19 cellular contexts compared by ENCODE assay signal in the genomic region with DNA sequence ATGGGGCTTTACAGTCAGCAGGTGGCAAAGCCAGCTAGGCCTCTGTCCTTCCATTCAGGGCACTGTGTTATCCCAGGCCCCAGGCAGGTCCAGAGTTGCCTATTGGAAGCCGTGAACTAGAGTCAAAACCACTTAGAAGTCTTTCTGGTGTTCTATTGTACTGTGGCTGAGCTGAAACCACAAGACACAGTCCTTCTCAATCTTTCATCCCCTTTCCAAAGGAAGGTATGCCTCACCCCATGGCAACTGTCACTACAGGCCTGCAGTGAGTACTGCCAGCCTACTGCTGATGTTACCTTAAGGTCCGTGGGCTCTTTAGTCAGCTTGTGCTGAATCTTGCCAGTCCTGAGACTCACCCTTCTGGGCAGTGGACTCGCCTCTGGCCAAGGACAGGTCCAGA.
DNase-seq lines count a peak whose midpoint lies in the region; ATAC-seq and TF ChIP-seq lines count a peak whose summit lies in the region.
"Had no signal": no experiment of that assay in that cellular context is flagged by ENCODE, and none has a peak within 500 bp of the region (broad histone marks: within the 10 kb centered on the region; RNA-seq: fewer than 3 reads in every experiment).

No MANE protein-coding gene starts in this region.

- no peak overlapping the region for H3K4me3 Mint-ChIP-seq in endodermal cell
- H3K4me3 Mint-ChIP-seq: CD14-positive monocyte had no signal

- H3K9me3 ChIP-seq in HCT116 (ENCODE audit: control insufficient read depth in 1 of 2, insufficient read depth in 1 of 2, low read depth in 1 of 2, low read length in 2 of 2) = 0 out of 4 replicates have a peak, but pooled peaks cover 0 to 5% of the 10 kb centered on the region in 2 experiments
- peaks cover 19% of the 10 kb centered on the region for H3K9me3 ChIP-seq in endodermal cell (ENCODE audit: control insufficient read depth, low read length)

- H3K27me3 Mint-ChIP-seq in endodermal cell (ENCODE audit: insufficient read depth) = no peaks in the 10 kb centered on the region

- H3K79me2 ChIP-seq in HCT116 (ENCODE audit: insufficient read depth, low read length) = peaks cover 32% of the 10 kb centered on the region

- intact Hi-C loops in HCT116 (cut with micrococcal nuclease) = no loop called here

- H3K27ac ChIP-seq in HCT116 (ENCODE audit: low read depth, low read length) = no peak overlapping the region; the same call in 1 of the 2 replicates
- no peak overlapping the region for H3K27ac ChIP-seq in endodermal cell (ENCODE audit: low read depth, low read length)
- H3K27ac ChIP-seq in RWPE1 = no peak overlapping the region

- H2AFZ ChIP-seq in HCT116 (ENCODE audit: low read depth, low read length, poor library complexity, severe bottlenecking) = no peak overlapping the region

- peaks cover 14% of the 10 kb centered on the region for H3K9me3 Mint-ChIP-seq in endodermal cell

- TF ChIP-seq CTCF in HCT116 (IDR thresholded peaks at IDR 0.05 in 2 of 3, conservative IDR thresholded peaks at IDR 0.05 in 1 of 3; ENCODE audit: borderline replicate concordance in 1 of 3, insufficient read depth in 1 of 3, low read depth in 2 of 3, low read length in 2 of 3) (no peak), endodermal cell (conservative IDR thresholded peaks at IDR 0.05) (no peak), RWPE1 (conservative IDR thresholded peaks at IDR 0.05; ENCODE audit: low read depth) (no peak)

- no peak for TF ChIP-seq RAD21 in HCT116 (IDR thresholded peaks at IDR 0.05; ENCODE audit: low read depth)

- no TSS peak for BruUV-seq in HCT116 (replicated peaks; lab: Mats Ljungman, UMichigan)

- H4K20me1 ChIP-seq in HCT116 (ENCODE audit: insufficient read depth) = no peaks in the 10 kb centered on the region

- RAD21 ChIA-PET in HCT116 (lab: Charles Lee; ENCODE audit: low non-redundant PET in 1 of 2, low total read pairs in 2 of 2, uncharacterized antibody in 2 of 2, unreplicated experiment in 2 of 2) = no interaction called here

- H3K27me3 ChIP-seq in HCT116 (ENCODE audit: insufficient read depth, low read length) = no peaks in the 10 kb centered on the region
- H3K27me3 ChIP-seq in endodermal cell (ENCODE audit: control insufficient read depth, insufficient read depth, low read length, poor library complexity, severe bottlenecking) = no peaks in the 10 kb centered on the region

- H3K4me3 ChIP-seq in HCT116 (replicated peaks in 1 of 2; ENCODE audit: low read depth in 1 of 2, low read length in 2 of 2) (no peak overlapping the region), endodermal cell (ENCODE audit: low read length) (no peak overlapping the region)

- DNase-seq in HCT116 (ENCODE audit: low read depth, low spot score) = no peak
- peak; percentile 29 for DNase-seq in LHCN-M2 (ENCODE audit: low read depth)
- peak; percentile 44 for DNase-seq in endodermal cell
- peak; percentile 50 for DNase-seq in renal cortical epithelial cell (ENCODE audit: low read depth)
- DNase-seq in SK-N-DZ (ENCODE audit: low spot score) = no peak
- no peak for DNase-seq in GM03348 (ENCODE audit: low spot score)
- DNase-seq in RWPE1 (ENCODE audit: low spot score) = no peak
- DNase-seq: ACHN, GDM1, KG1, NCI-H1417 treated with DMSO at 0.1 percent for 48 hours, NCI-H187 treated with DMSO at 0.1 percent for 48 hours, NCI-H2227 treated with DMSO at 0.1 percent for 48 hours, NCI-H510A treated with DMSO at 0.1 percent for 48 hours, NCI-H82, OCI-M1, SHP77 treated with DMSO at 0.1 percent for 48 hours had no signal

- H3K4me1 ChIP-seq in HCT116 (ENCODE audit: control insufficient read depth in 1 of 2, insufficient read depth in 2 of 2, low read length in 2 of 2) (peaks cover 20 to 25% of the 10 kb centered on the region in 2 experiments), endodermal cell (ENCODE audit: control insufficient read depth, insufficient read depth, low read length) (no peaks in the 10 kb centered on the region)

- POLR2A ChIA-PET in HCT116 (lab: Charles Lee) (no interaction called here), RWPE1 (lab: Yijun Ruan, JAX; ENCODE audit: low non-redundant PET) (no interaction called here)

- peaks cover 37% of the 10 kb centered on the region for H3K4me1 Mint-ChIP-seq in endodermal cell
- H3K4me1 Mint-ChIP-seq: CD14-positive monocyte had no signal

- CTCF ChIA-PET in HCT116 (lab: Charles Lee) (no interaction called here), RWPE1 (lab: Yijun Ruan, JAX) (no interaction called here)

- no peak overlapping the region for H3K4me2 ChIP-seq in HCT116 (ENCODE audit: low read length)

- peaks cover 2% of the 10 kb centered on the region for H3K36me3 Mint-ChIP-seq in endodermal cell (ENCODE audit: low read depth)
- H3K36me3 Mint-ChIP-seq: CD14-positive monocyte had no signal

- TF ChIP-seq POLR2A in HCT116 (IDR thresholded peaks at IDR 0.05; ENCODE audit: borderline replicate concordance, extremely low read depth, insufficient read depth, insufficient read length) = no peak

- H3K9ac ChIP-seq in HCT116 (ENCODE audit: low read length) (no peak overlapping the region), endodermal cell (ENCODE audit: extremely low read depth, low read length, poor library complexity, severe bottlenecking) (no peak overlapping the region)

- 94 to 100% methylated on average over 1 to 3 of the region's 3 CpGs for WGBS in endodermal cell (ENCODE audit: insufficient coverage in 1 of 2, insufficient read length in 1 of 2), 2 experiments

- 0 out of 2 replicates have a peak, but pooled peaks have one; percentile 30 for ATAC-seq in HCT116
- ATAC-seq: SK-N-SH treated with all-trans-retinoic acid at 6 μM for 48 hours had no signal

- peak overlapping the region; percentile 7 for H3K27ac Mint-ChIP-seq in endodermal cell
- H3K27ac Mint-ChIP-seq: CD14-positive monocyte had no signal

- H3K36me3 ChIP-seq in HCT116 (ENCODE audit: control insufficient read depth in 1 of 2, insufficient read depth in 2 of 2, low read length in 2 of 2) = no peaks in the 10 kb centered on the region
- no peaks in the 10 kb centered on the region for H3K36me3 ChIP-seq in endodermal cell (ENCODE audit: control insufficient read depth, insufficient read depth, low read length)

- no peaks in the 10 kb centered on the region for H3K9me2 ChIP-seq in HCT116 (ENCODE audit: insufficient read depth)

TF ChIP-seq in HCT116, 20 proteins besides CTCF, POLR2A, EP300 and RAD21:
- TF ChIP-seq JUND (IDR thresholded peaks at IDR 0.05) (no peak), POLR2AphosphoS5 (IDR thresholded peaks at IDR 0.05; ENCODE audit: low read depth, low read length) (no peak), SIN3A (IDR thresholded peaks at IDR 0.05; ENCODE audit: low read depth) (no peak), EGR1 (IDR thresholded peaks at IDR 0.05; ENCODE audit: low read depth) (no peak), ZFX (IDR thresholded peaks at IDR 0.05) (no peak), EZH2phosphoT487 (IDR thresholded peaks at IDR 0.05; ENCODE audit: borderline replicate concordance) (no peak), CEBPB (IDR thresholded peaks at IDR 0.05; ENCODE audit: low read depth) (no peak), YY1 (IDR thresholded peaks at IDR 0.05; ENCODE audit: extremely low read depth, insufficient replicate concordance, low read depth, low read length) (no peak), SP1 (IDR thresholded peaks at IDR 0.05; ENCODE audit: low read depth) (no peak), FOSL1 (IDR thresholded peaks at IDR 0.05; ENCODE audit: low read depth) (no peak), EZH2 (IDR thresholded peaks at IDR 0.05) (no peak)
- TF ChIP-seq, protein P1, sequence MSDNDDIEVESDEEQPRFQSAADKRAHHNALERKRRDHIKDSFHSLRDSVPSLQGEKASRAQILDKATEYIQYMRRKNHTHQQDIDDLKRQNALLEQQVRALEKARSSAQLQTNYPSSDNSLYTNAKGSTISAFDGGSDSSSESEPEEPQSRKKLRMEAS (IDR thresholded peaks at IDR 0.05) = no peak
- TF ChIP-seq, protein P2, sequence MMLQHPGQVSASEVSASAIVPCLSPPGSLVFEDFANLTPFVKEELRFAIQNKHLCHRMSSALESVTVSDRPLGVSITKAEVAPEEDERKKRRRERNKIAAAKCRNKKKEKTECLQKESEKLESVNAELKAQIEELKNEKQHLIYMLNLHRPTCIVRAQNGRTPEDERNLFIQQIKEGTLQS (IDR thresholded peaks at IDR 0.05) = no peak
- TF ChIP-seq, protein P3, sequence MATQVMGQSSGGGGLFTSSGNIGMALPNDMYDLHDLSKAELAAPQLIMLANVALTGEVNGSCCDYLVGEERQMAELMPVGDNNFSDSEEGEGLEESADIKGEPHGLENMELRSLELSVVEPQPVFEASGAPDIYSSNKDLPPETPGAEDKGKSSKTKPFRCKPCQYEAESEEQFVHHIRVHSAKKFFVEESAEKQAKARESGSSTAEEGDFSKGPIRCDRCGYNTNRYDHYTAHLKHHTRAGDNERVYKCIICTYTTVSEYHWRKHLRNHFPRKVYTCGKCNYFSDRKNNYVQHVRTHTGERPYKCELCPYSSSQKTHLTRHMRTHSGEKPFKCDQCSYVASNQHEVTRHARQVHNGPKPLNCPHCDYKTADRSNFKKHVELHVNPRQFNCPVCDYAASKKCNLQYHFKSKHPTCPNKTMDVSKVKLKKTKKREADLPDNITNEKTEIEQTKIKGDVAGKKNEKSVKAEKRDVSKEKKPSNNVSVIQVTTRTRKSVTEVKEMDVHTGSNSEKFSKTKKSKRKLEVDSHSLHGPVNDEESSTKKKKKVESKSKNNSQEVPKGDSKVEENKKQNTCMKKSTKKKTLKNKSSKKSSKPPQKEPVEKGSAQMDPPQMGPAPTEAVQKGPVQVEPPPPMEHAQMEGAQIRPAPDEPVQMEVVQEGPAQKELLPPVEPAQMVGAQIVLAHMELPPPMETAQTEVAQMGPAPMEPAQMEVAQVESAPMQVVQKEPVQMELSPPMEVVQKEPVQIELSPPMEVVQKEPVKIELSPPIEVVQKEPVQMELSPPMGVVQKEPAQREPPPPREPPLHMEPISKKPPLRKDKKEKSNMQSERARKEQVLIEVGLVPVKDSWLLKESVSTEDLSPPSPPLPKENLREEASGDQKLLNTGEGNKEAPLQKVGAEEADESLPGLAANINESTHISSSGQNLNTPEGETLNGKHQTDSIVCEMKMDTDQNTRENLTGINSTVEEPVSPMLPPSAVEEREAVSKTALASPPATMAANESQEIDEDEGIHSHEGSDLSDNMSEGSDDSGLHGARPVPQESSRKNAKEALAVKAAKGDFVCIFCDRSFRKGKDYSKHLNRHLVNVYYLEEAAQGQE (IDR thresholded peaks at IDR 0.05; ENCODE audit: low read depth) = no peak

Comparison
In these comparisons a context has a peak if more than half of its experiments do, and no peak if none do; other contexts are left out.
1. DNase-seq: peak in LHCN-M2 (single experiment), endodermal cell (single experiment) and renal cortical epithelial cell (single experiment); none in HCT116 (single experiment), SK-N-DZ (single experiment), GM03348 (single experiment) and RWPE1 (single experiment).